In the genomic region with DNA sequence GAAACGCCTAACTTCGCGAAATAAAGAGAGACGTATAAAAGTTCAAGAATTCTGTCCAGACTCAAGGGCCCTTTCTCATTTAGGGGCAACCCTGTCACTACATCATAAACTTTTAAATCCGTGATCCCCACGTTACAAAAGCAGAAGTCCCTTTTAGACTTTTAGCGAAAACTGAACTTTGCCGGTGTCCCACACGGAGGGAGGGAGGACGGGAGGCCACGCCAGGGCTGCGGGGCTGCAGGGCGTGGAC, we compare ENCODE assay signal across 8 cellular contexts. TPM values are rescaled to one million over a fixed set of nuclear protein-coding genes. Genes with fewer than 3 reads are reported as not detected.
DNase-seq lines count a peak whose midpoint lies in the region; ATAC-seq and TF ChIP-seq lines count a peak whose summit lies in the region.

No MANE protein-coding gene starts in this region.

- H3K9me3 ChIP-seq in right lobe of liver = no peaks in the 10 kb centered on the region
- no peaks in the 10 kb centered on the region for H3K9me3 ChIP-seq in uterus

- H3K27ac ChIP-seq in right lobe of liver = peak overlapping the region; percentile 47 to 79 (median 56)
- peak overlapping the region; percentile 65 to 74 for H3K27ac ChIP-seq in uterus

- peaks cover 3% of the 10 kb centered on the region for H3K36me3 Mint-ChIP-seq in activated naive CD8-positive, alpha-beta T cell

- H3K4me3 ChIP-seq in right lobe of liver (peak overlapping the region; percentile 59 to 62 (median 60)), uterus (peak overlapping the region; percentile 33 to 66)

- peaks cover 4% of the 10 kb centered on the region for H3K9me3 Mint-ChIP-seq in activated naive CD8-positive, alpha-beta T cell (ENCODE audit: low read depth)

- no peaks in the 10 kb centered on the region for H3K36me3 ChIP-seq in right lobe of liver
- H3K36me3 ChIP-seq in uterus = no peaks in the 10 kb centered on the region

- peak; percentile 18 for ATAC-seq in HG02938 (IDR thresholded peaks at IDR 0.05; ENCODE audit: unreplicated experiment)
- ATAC-seq in right lobe of liver = no peak
- no peak for ATAC-seq in HG03469 (IDR thresholded peaks at IDR 0.05; ENCODE audit: unreplicated experiment)

- H3K4me1 ChIP-seq in right lobe of liver (peaks cover 0 to 7% (median 0%) of the 10 kb centered on the region in 4 donors), uterus (peaks cover 0 to 4% of the 10 kb centered on the region in 2 donors)

- H3K27me3 ChIP-seq in right lobe of liver = no peaks in the 10 kb centered on the region
- H3K27me3 ChIP-seq in uterus = no peaks in the 10 kb centered on the region

- DNase-seq in Caki2 (ENCODE audit: low read depth) (peak; percentile 3), right lobe of liver (no peak), uterus (no peak), NK-92 (lab: John Stamatoyannopoulos, UW; ENCODE audit: unreplicated experiment) (no peak), NCI-H1930 (lab: John Stamatoyannopoulos, UW) (no peak)

- H3K4me3 Mint-ChIP-seq in activated naive CD8-positive, alpha-beta T cell = peak overlapping the region; percentile 71

- in situ Hi-C loops in Caki2 (cut with HindIII; ENCODE audit: low pct_unique_long_range_greater_than_20kb, low sequenced_read_pairs) = no loop called here

- H3K27ac Mint-ChIP-seq in activated naive CD8-positive, alpha-beta T cell = no peak overlapping the region

- peaks cover 23% of the 10 kb centered on the region for H3K27me3 Mint-ChIP-seq in activated naive CD8-positive, alpha-beta T cell

- intact Hi-C loops in right lobe of liver (cut with DNase I) = loop anchor here in 1 of 2 donors (10.0 kb wide), 1 partner anchor 49 kb away; no protein-coding TSS in a partner anchor
- intact Hi-C loops in uterus (cut with DNase I; ENCODE audit: low total_unique reads) = no loop called here

- peaks cover 19% of the 10 kb centered on the region for H3K4me1 Mint-ChIP-seq in activated naive CD8-positive, alpha-beta T cell (ENCODE audit: low read depth)

- TF ChIP-seq POLR2A in right lobe of liver (IDR thresholded peaks at IDR 0.05) (no peak), uterus (IDR thresholded peaks at IDR 0.05) (no peak)

- TF ChIP-seq CTCF in right lobe of liver (IDR thresholded peaks at IDR 0.05) = no peak
- TF ChIP-seq CTCF in uterus (IDR thresholded peaks at IDR 0.05) = no peak

- 0% methylated on average over 10 of the region's 13 CpGs for WGBS in right lobe of liver (ENCODE audit: insufficient coverage, low coverage, low lambda C conversion rate, missing lambda C conversion rate)

RNA-seq across cellular contexts. Expression of a gene that starts 0.5 kb away (rescaled TPM):
- total RNA-seq in Caki2 (2014; rRNA removed; shearing (Covaris generic); ENCODE audit: low replicate concordance) = 9.1 and 12.0 TPM in 2 replicates
- total RNA-seq in right lobe of liver (10 to 100 TPM in 5 of 6 experiments, 1 to 10 TPM in 1; 3.5 to 18.4 (median 11.4) TPM), uterus (10 to 100 TPM in 3 of 4 donors, 1 to 10 TPM in 1; 9.4 to 38.7 (median 16.7) TPM)
